ENCODE assay signal across 9 cellular contexts in the genomic region with DNA sequence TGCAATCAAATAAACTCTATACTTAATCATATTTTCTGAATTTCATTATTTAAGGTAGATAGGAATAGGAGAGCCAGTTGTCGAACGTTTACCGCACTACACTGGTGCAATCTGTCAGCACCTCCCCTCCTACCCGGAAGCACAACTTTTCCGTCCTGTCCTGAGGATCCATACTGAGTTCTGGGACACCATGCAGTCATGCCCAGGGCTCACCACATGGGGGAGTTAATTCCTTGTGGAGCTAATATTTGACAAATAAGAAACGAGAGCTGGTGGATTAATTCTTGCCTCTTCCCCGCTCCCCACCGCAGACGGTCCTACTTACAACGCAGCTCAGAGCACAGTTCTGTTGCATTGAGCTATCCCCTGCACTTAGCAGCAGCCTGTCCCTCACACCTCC.
A peak's percentile ranks its signal among the peaks of the same experiment; 100 is the strongest.
DNase-seq lines count a peak whose midpoint lies in the region; ATAC-seq, FAIRE-seq and TF ChIP-seq lines count a peak whose summit lies in the region.
"Had no signal": no experiment of that assay in that cellular context is flagged by ENCODE, and none has a peak within 500 bp of the region (broad histone marks: within the 10 kb centered on the region; RNA-seq: fewer than 3 reads in every experiment).

No MANE protein-coding gene starts in this region.

- no peaks in the 10 kb centered on the region for H3K36me3 Mint-ChIP-seq in mesothelial cell of epicardium
- H3K36me3 Mint-ChIP-seq: IgD-negative memory B cell had no signal

- peak; percentile 42 for DNase-seq in Daoy (ENCODE audit: low read depth)
- DNase-seq in LNCaP clone FGC (ENCODE audit: low read depth), result no peak
- peak in 7 of 61 donors; percentile 3 to 23 (median 15) for DNase-seq in caudate nucleus (lab: John Stamatoyannopoulos, UW)
- no peak for DNase-seq in mesothelial cell of epicardium (ENCODE audit: low spot score in 2 of 2, unreplicated experiment in 2 of 2)
- no peak for DNase-seq in HTR-8/SVneo (ENCODE audit: insufficient read length, low spot score)
- no peak for DNase-seq in NCI-H2029 treated with DMSO at 0.1 percent for 48 hours (lab: John Stamatoyannopoulos, UW)
- DNase-seq in RCC 7860 (ENCODE audit: low spot score), result no peak

- H3K27me3 Mint-ChIP-seq in mesothelial cell of epicardium (ENCODE audit: low read depth), result peaks cover 27% of the 10 kb centered on the region

- peaks cover 12% of the 10 kb centered on the region for H3K4me1 Mint-ChIP-seq in mesothelial cell of epicardium

- peak overlapping the region; percentile 31 for H3K27ac ChIP-seq in caudate nucleus (ENCODE audit: low read depth, low read length)

- no peak for FAIRE-seq in HTR-8/SVneo (lab: Jason Lieb, UNC)
- no peak for FAIRE-seq in RCC 7860 (lab: Jason Lieb, UNC)

- H3K4me3 Mint-ChIP-seq in mesothelial cell of epicardium, result no peak overlapping the region
- H3K4me3 Mint-ChIP-seq: IgD-negative memory B cell had no signal

- no peak overlapping the region for H3K27ac Mint-ChIP-seq in mesothelial cell of epicardium
- H3K27ac Mint-ChIP-seq: IgD-negative memory B cell had no signal

- H3K9me3 Mint-ChIP-seq in mesothelial cell of epicardium, result no peaks in the 10 kb centered on the region
- H3K9me3 Mint-ChIP-seq: IgD-negative memory B cell had no signal

- no peak for ATAC-seq in HG02840 (IDR thresholded peaks at IDR 0.05; ENCODE audit: low FRiP score, unreplicated experiment)

- TF ChIP-seq CTCF in LNCaP clone FGC (IDR thresholded peaks at IDR 0.05; ENCODE audit: control insufficient read depth, extremely low read depth, insufficient read depth) (peak; percentile 39), mesothelial cell of epicardium (IDR thresholded peaks at IDR 0.05; ENCODE audit: unreplicated experiment) (peak; percentile 60)

- no peak overlapping the region for H3K4me3 ChIP-seq in LNCaP clone FGC (ENCODE audit: low read depth, low read length)
